In the genomic region with DNA sequence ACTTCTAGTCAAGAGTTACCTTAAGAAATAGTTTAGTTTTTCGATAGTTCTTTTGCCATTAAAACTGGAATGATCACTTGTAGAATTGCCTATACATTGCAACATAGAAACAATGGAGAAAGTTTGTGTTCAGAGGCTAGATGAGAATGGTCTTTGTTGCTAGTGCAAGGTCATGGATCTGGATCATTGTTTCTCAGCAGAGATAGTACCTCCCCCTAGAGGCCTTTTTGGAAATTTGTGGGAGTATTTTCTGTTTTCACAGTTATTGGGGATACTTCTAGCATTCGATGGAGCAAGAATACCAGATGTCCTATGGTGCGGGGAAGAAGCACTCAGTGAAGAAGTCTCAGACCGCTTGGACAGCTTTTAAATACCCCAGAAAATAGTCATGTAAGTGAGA, we compare ENCODE assay signal across 9 cellular contexts.
DNase-seq lines count a peak whose midpoint lies in the region; ATAC-seq and TF ChIP-seq lines count a peak whose summit lies in the region.
"Had no signal": no experiment of that assay in that cellular context is flagged by ENCODE, and none has a peak within 500 bp of the region (broad histone marks: within the 10 kb centered on the region; RNA-seq: fewer than 3 reads in every experiment).

No MANE protein-coding gene starts in this region.

- H3K27ac ChIP-seq in body of pancreas (no peak overlapping the region), right lobe of liver (no peak overlapping the region)

- no peak overlapping the region for H3K4me3 Mint-ChIP-seq in activated CD4-positive, alpha-beta memory T cell treated with anti-CD3 and anti-CD28 coated beads for 36 hours

- H3K4me1 Mint-ChIP-seq in activated CD4-positive, alpha-beta memory T cell treated with anti-CD3 and anti-CD28 coated beads for 36 hours (ENCODE audit: low read depth) = no peaks in the 10 kb centered on the region

- peak; percentile 63 for DNase-seq in DMS53 (lab: John Stamatoyannopoulos, UW)
- DNase-seq in body of pancreas = no peak
- no peak for DNase-seq in right lobe of liver
- DNase-seq in activated CD4-positive, alpha-beta memory T cell treated with anti-CD3 and anti-CD28 coated beads for 36 hours = no peak
- DNase-seq in NOMO-1 treated with DMSO at 0.1 percent for 48 hours (lab: John Stamatoyannopoulos, UW; ENCODE audit: unreplicated experiment) = no peak
- DNase-seq: T-helper 2 cell had no signal

- H3K36me3 Mint-ChIP-seq in activated CD4-positive, alpha-beta memory T cell treated with anti-CD3 and anti-CD28 coated beads for 36 hours = no peaks in the 10 kb centered on the region

- no peak for TF ChIP-seq EP300 in Ishikawa (IDR thresholded peaks at IDR 0.05; ENCODE audit: borderline replicate concordance)

- no peak overlapping the region for H3K27ac Mint-ChIP-seq in activated CD4-positive, alpha-beta memory T cell treated with anti-CD3 and anti-CD28 coated beads for 36 hours

- no peaks in the 10 kb centered on the region for H3K9me3 Mint-ChIP-seq in activated CD4-positive, alpha-beta memory T cell treated with anti-CD3 and anti-CD28 coated beads for 36 hours

- H3K27me3 Mint-ChIP-seq in activated CD4-positive, alpha-beta memory T cell treated with anti-CD3 and anti-CD28 coated beads for 36 hours = peaks cover 3% of the 10 kb centered on the region

- peak; percentile 91 for TF ChIP-seq RAD21 in Ishikawa (IDR thresholded peaks at IDR 0.05; ENCODE audit: low read depth)

- no peak for ATAC-seq in body of pancreas
- ATAC-seq in right lobe of liver = peak in 1 of 4 donors; percentile 34
- no peak for ATAC-seq in HG02763 (IDR thresholded peaks at IDR 0.05; ENCODE audit: unreplicated experiment)
- ATAC-seq in GM18907 (IDR thresholded peaks at IDR 0.05; ENCODE audit: unreplicated experiment) = no peak

- H3K4me1 ChIP-seq in body of pancreas (no peaks in the 10 kb centered on the region), right lobe of liver (no peaks in the 10 kb centered on the region)

- intact Hi-C loops in body of pancreas (cut with DNase I) (no loop called here), right lobe of liver (cut with DNase I) (no loop called here)
- intact Hi-C loops in activated CD4-positive, alpha-beta memory T cell treated with anti-CD3 and anti-CD28 coated beads for 36 hours (cut with micrococcal nuclease) = loop anchor here (2.0 to 10.0 kb wide), 2 partner anchors 81 to 129 kb away; no protein-coding TSS in a partner anchor

- no peaks in the 10 kb centered on the region for H3K36me3 ChIP-seq in body of pancreas (replicated peaks in 1 of 2; ENCODE audit: insufficient read depth in 1 of 2, low read depth in 2 of 2)
- no peaks in the 10 kb centered on the region for H3K36me3 ChIP-seq in right lobe of liver

- 38 to 53% methylated on average over 4 of the region's 4 CpGs for WGBS in body of pancreas, 2 donors
- 30% methylated on average over 4 of the region's 4 CpGs for WGBS in right lobe of liver (ENCODE audit: insufficient coverage, low coverage, low lambda C conversion rate, missing lambda C conversion rate)

- no peaks in the 10 kb centered on the region for H3K9me3 ChIP-seq in body of pancreas
- H3K9me3 ChIP-seq in right lobe of liver = no peaks in the 10 kb centered on the region

- H3K27me3 ChIP-seq in body of pancreas (no peaks in the 10 kb centered on the region), right lobe of liver (no peaks in the 10 kb centered on the region)

- POLR2A ChIA-PET in activated CD4-positive, alpha-beta memory T cell treated with anti-CD3 and anti-CD28 coated beads for 36 hours (lab: Charles Lee) = no interaction called here

- H3K4me3 ChIP-seq in body of pancreas (no peak overlapping the region), right lobe of liver (no peak overlapping the region)

- TF ChIP-seq POLR2A in body of pancreas (IDR thresholded peaks at IDR 0.05) (no peak), right lobe of liver (IDR thresholded peaks at IDR 0.05) (no peak)

- CTCF ChIA-PET in activated CD4-positive, alpha-beta memory T cell treated with anti-CD3 and anti-CD28 coated beads for 36 hours (lab: Charles Lee) = interaction anchor here (0.8 kb wide), 1 partner anchor 14 kb away, joined by 3 read pairs; no protein-coding TSS in a partner anchor

- peak in 6 of 7 experiments; percentile 23 to 43 (median 29) for TF ChIP-seq CTCF in body of pancreas (IDR thresholded peaks at IDR 0.05)
- peak; percentile 41 to 52 (median 42) for TF ChIP-seq CTCF in right lobe of liver (IDR thresholded peaks at IDR 0.05)

TF ChIP-seq in Ishikawa, 13 proteins besides CTCF, POLR2A, EP300 and RAD21:
- TF ChIP-seq YY1 (IDR thresholded peaks at IDR 0.05; ENCODE audit: low read depth) = no peak
- 0 out of 2 replicates have a peak, but pooled peaks have one; percentile 17 for TF ChIP-seq TEAD4 (IDR thresholded peaks at IDR 0.05)
TF ChIP-seq in Ishikawa: peak in this region for 1.
